In the genomic region with DNA sequence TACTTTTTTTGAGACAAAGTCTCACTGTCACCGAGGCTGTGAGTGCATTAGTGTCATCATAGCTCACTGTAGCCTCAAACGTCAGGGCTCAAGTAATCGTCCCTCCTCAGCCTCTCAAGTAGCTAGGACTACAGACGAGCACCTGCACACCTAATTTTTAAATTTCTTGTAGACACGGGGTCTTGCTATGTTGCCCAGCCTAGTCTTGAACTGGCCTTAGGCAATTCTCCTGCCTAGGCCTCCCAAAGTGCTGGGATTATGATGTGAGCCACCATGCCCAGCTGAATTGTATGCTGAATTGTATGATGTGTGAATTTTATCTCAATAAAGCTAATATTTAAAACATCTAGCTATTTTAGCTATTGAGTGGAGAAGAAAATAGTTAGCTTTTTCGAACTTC, we compare ENCODE assay signal across 1 cellular context.
A peak's percentile ranks its signal among the peaks of the same experiment; 100 is the strongest.
TF ChIP-seq lines count a peak whose summit lies in the region.

No MANE protein-coding gene starts in this region.

TF ChIP-seq in H1, 55 proteins besides CTCF, POLR2A, EP300 and RAD21:
- TF ChIP-seq, protein P1, sequence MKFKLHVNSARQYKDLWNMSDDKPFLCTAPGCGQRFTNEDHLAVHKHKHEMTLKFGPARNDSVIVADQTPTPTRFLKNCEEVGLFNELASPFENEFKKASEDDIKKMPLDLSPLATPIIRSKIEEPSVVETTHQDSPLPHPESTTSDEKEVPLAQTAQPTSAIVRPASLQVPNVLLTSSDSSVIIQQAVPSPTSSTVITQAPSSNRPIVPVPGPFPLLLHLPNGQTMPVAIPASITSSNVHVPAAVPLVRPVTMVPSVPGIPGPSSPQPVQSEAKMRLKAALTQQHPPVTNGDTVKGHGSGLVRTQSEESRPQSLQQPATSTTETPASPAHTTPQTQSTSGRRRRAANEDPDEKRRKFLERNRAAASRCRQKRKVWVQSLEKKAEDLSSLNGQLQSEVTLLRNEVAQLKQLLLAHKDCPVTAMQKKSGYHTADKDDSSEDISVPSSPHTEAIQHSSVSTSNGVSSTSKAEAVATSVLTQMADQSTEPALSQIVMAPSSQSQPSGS (IDR thresholded peaks at IDR 0.05; ENCODE audit: low read length): no peak
- TF ChIP-seq KDM1A (IDR thresholded peaks at IDR 0.05; ENCODE audit: borderline replicate concordance, low read length): peak; percentile 66; the same call in 1 of the 2 replicates
- no peak for TF ChIP-seq SRF (IDR thresholded peaks at IDR 0.05; ENCODE audit: low read depth, low read length)
